2 cellular contexts compared by ENCODE assay signal in genomic region chr2:232347369-232347768, GRCh38.
TF ChIP-seq lines count a peak whose summit lies in the region.

No MANE protein-coding gene starts in this region.

TF ChIP-seq in HepG2, 621 proteins besides CTCF, POLR2A, EP300 and RAD21:
- TF ChIP-seq POGK (CRISPR knock-in tag; conservative IDR thresholded peaks at IDR 0.05) (no peak), IKZF5 (CRISPR knock-in tag; IDR thresholded peaks at IDR 0.05) (no peak), ZNF282 (IDR thresholded peaks at IDR 0.05; ENCODE audit: partially characterized antibody) (no peak), DR1 (CRISPR knock-in tag; IDR thresholded peaks at IDR 0.05) (no peak), SP4 (CRISPR knock-in tag; IDR thresholded peaks at IDR 0.05) (no peak), MAFK (conservative IDR thresholded peaks at IDR 0.05 in 1 of 2, IDR thresholded peaks at IDR 0.05 in 1 of 2; ENCODE audit: low read length in 2 of 2) (peak; percentile 70 to 79), BRF2 (CRISPR knock-in tag; IDR thresholded peaks at IDR 0.05) (no peak), ZFP41 (CRISPR knock-in tag; IDR thresholded peaks at IDR 0.05; ENCODE audit: borderline replicate concordance) (no peak), KDM6A (CRISPR knock-in tag; IDR thresholded peaks at IDR 0.05; ENCODE audit: low read depth) (no peak), ZKSCAN1 (IDR thresholded peaks at IDR 0.05; ENCODE audit: low read length) (no peak), MAFF (IDR thresholded peaks at IDR 0.05; ENCODE audit: low read depth, low read length) (peak; percentile 65), ZBTB38 (CRISPR knock-in tag; IDR thresholded peaks at IDR 0.05) (no peak)
TF ChIP-seq in HepG2: peak in this region for 2.

TF ChIP-seq in K562, 482 proteins besides CTCF, POLR2A, EP300 and RAD21:
- TF ChIP-seq ZNF316 (IDR thresholded peaks at IDR 0.05) (0 out of 2 replicates have a peak, but pooled peaks have one; percentile 21), KAT7 (CRISPR knock-in tag; IDR thresholded peaks at IDR 0.05; ENCODE audit: borderline replicate concordance) (no peak), MEIS2 (IDR thresholded peaks at IDR 0.05; ENCODE audit: partially characterized antibody) (no peak), RFX1 (IDR thresholded peaks at IDR 0.05) (no peak), GMEB1 (CRISPR knock-in tag; IDR thresholded peaks at IDR 0.05) (no peak), POLR3A (IDR thresholded peaks at IDR 0.05; ENCODE audit: borderline replicate concordance, extremely low read depth, insufficient read depth, insufficient read length) (no peak), NELFE (IDR thresholded peaks at IDR 0.05; ENCODE audit: insufficient read depth, insufficient read length) (no peak), ZNF76 (CRISPR knock-in tag; IDR thresholded peaks at IDR 0.05; ENCODE audit: borderline replicate concordance) (no peak), NR0B1 (IDR thresholded peaks at IDR 0.05; ENCODE audit: partially characterized antibody) (no peak)
